2 cellular contexts compared by ENCODE assay signal in genomic region chr10:21099291-21099800, GRCh38.
A peak's percentile ranks its signal among the peaks of the same experiment; 100 is the strongest.
TF ChIP-seq lines count a peak whose summit lies in the region.

No MANE protein-coding gene starts in this region.

TF ChIP-seq in SK-N-SH, 30 proteins besides CTCF, POLR2A, EP300 and RAD21:
- TF ChIP-seq JUND (IDR thresholded peaks at IDR 0.05) (peak; percentile 68), NFIC (IDR thresholded peaks at IDR 0.05; ENCODE audit: borderline replicate concordance) (peak; percentile 48; the same call in 1 of the 2 replicates), TAF1 (IDR thresholded peaks at IDR 0.05; ENCODE audit: borderline replicate concordance, low read depth, low read length) (no peak), PBX3 (IDR thresholded peaks at IDR 0.05) (peak; percentile 77), GATA2 (CRISPR knock-in tag; IDR thresholded peaks at IDR 0.05) (peak; percentile 97), MXI1 (IDR thresholded peaks at IDR 0.05; ENCODE audit: low read depth, low read length) (peak; percentile 35; the same call in 1 of the 2 replicates), MEF2A (IDR thresholded peaks at IDR 0.05; ENCODE audit: borderline replicate concordance, low read depth) (no peak), FOXM1 (IDR thresholded peaks at IDR 0.05; ENCODE audit: low read depth) (0 out of 2 replicates have a peak, but pooled peaks have one; percentile 29), RCOR1 (IDR thresholded peaks at IDR 0.05; ENCODE audit: low read length) (peak; percentile 53; the same call in 1 of the 2 replicates), CHD2 (IDR thresholded peaks at IDR 0.05; ENCODE audit: low read length, partially characterized antibody) (peak; percentile 83), USF1 (IDR thresholded peaks at IDR 0.05; ENCODE audit: borderline replicate concordance, low read depth) (0 out of 2 replicates have a peak, but pooled peaks have one; percentile 19), TCF12 (IDR thresholded peaks at IDR 0.05) (peak; percentile 92), YY1 (IDR thresholded peaks at IDR 0.05; ENCODE audit: low read depth) (0 out of 2 replicates have a peak, but pooled peaks have one; percentile 30), IRF3 (IDR thresholded peaks at IDR 0.05; ENCODE audit: low read depth, low read length) (no peak), SIN3A (IDR thresholded peaks at IDR 0.05; ENCODE audit: borderline replicate concordance, low read depth, low read length) (no peak), FOXJ3 (CRISPR knock-in tag; IDR thresholded peaks at IDR 0.05) (peak; percentile 51; the same call in 1 of the 2 replicates), FOSL2 (IDR thresholded peaks at IDR 0.05; ENCODE audit: borderline replicate concordance, low read depth) (no peak; the same call in 1 of the 2 replicates), TEAD4 (IDR thresholded peaks at IDR 0.05; ENCODE audit: borderline replicate concordance, insufficient read depth) (peak; percentile 80)

TF ChIP-seq in WTC11, 78 proteins besides CTCF, POLR2A, EP300 and RAD21:
- TF ChIP-seq CDX4 (CRISPR knock-in tag; IDR thresholded peaks at IDR 0.05; ENCODE audit: borderline replicate concordance) (no peak), CBFB (CRISPR knock-in tag; IDR thresholded peaks at IDR 0.05; ENCODE audit: low read depth) (no peak), E2F1 (CRISPR knock-in tag; IDR thresholded peaks at IDR 0.05) (no peak), GTF2I (CRISPR knock-in tag; conservative IDR thresholded peaks at IDR 0.05) (no peak), TCF7 (CRISPR knock-in tag; IDR thresholded peaks at IDR 0.05; ENCODE audit: low read depth) (no peak), GABPB1 (CRISPR knock-in tag; IDR thresholded peaks at IDR 0.05) (no peak), EMX1 (CRISPR knock-in tag; IDR thresholded peaks at IDR 0.05) (no peak), IRF1 (CRISPR knock-in tag; IDR thresholded peaks at IDR 0.05) (no peak), KAT7 (CRISPR knock-in tag; IDR thresholded peaks at IDR 0.05; ENCODE audit: borderline replicate concordance) (no peak), RORB (CRISPR knock-in tag; IDR thresholded peaks at IDR 0.05) (no peak), MXD4 (CRISPR knock-in tag; IDR thresholded peaks at IDR 0.05; ENCODE audit: borderline replicate concordance) (no peak), SOX15 (CRISPR knock-in tag; IDR thresholded peaks at IDR 0.05) (no peak), NR2C2 (CRISPR knock-in tag; IDR thresholded peaks at IDR 0.05) (no peak), OVOL2 (CRISPR knock-in tag; IDR thresholded peaks at IDR 0.05; ENCODE audit: borderline replicate concordance) (no peak), ZNF416 (CRISPR knock-in tag; IDR thresholded peaks at IDR 0.05) (no peak)
